ENCODE assay signal across 22 cellular contexts in genomic region chr11:116733386-116733755, GRCh38. TPM values are rescaled to one million over a fixed set of nuclear protein-coding genes. Genes with fewer than 3 reads are reported as not detected.
A peak's percentile ranks its signal among the peaks of the same experiment; 100 is the strongest.
DNase-seq lines count a peak whose midpoint lies in the region; ATAC-seq and TF ChIP-seq lines count a peak whose summit lies in the region.
"Had no signal": no experiment of that assay in that cellular context is flagged by ENCODE, and none has a peak within 500 bp of the region (broad histone marks: within the 10 kb centered on the region; RNA-seq: fewer than 3 reads in every experiment).

No MANE protein-coding gene starts in this region.

- peak overlapping the region; percentile 47 for H4K91ac ChIP-seq in mesenchymal stem cell (ENCODE audit: low read length)

- intact Hi-C loops in sciatic nerve (cut with DNase I): no loop called here

- no peak overlapping the region for H3K18ac ChIP-seq in mesenchymal stem cell (ENCODE audit: low read depth in 1 of 2, low read length in 2 of 2)

- H2AFZ ChIP-seq in mesenchymal stem cell (ENCODE audit: low read depth, low read length): no peak overlapping the region
- H2AFZ ChIP-seq: parathyroid adenoma had no signal

- H3K9ac ChIP-seq in mesenchymal stem cell (ENCODE audit: low read length): no peak overlapping the region
- H3K9ac ChIP-seq: parathyroid adenoma had no signal

- H3K27ac ChIP-seq in mesenchymal stem cell (ENCODE audit: low read length, poor library complexity, severe bottlenecking): no peak overlapping the region
- H3K27ac ChIP-seq in CD8-positive, alpha-beta memory T cell (ENCODE audit: low read depth, low read length): no peak overlapping the region
- H3K27ac ChIP-seq: parathyroid adenoma, right lobe of liver, SJCRH30, suprapubic skin had no signal

- H3K9me3 Mint-ChIP-seq in CD8-positive, alpha-beta memory T cell: no peaks in the 10 kb centered on the region
- H3K9me3 Mint-ChIP-seq: activated naive CD4-positive, alpha-beta T cell treated with anti-CD3 and anti-CD28 coated beads, Interleukin-2, amount 50 U/mL, for 24 hours; dendritic cell treated with granulocyte-macrophage colony-stimulating factor and Interleukin-4, amounts not matched to agents 40 ng/mL and 50 ng/mL, for 4 days had no signal

- no peak overlapping the region for H3K4ac ChIP-seq in mesenchymal stem cell (ENCODE audit: low read depth in 1 of 2, low read length in 2 of 2)

- no peak overlapping the region for H2BK12ac ChIP-seq in mesenchymal stem cell (ENCODE audit: low read length in 2 of 2)

- no peak overlapping the region for H3K23ac ChIP-seq in mesenchymal stem cell (ENCODE audit: low read length in 2 of 2)

- CTCF ChIA-PET in CD8-positive, alpha-beta memory T cell (lab: Charles Lee): interaction anchor here (1.2 to 2.3 kb wide), 7 partner anchors 8 to 493 kb away, joined by 3 to 19 read pairs (median 6); partner anchors contain the start of gene APOA1

- no peak overlapping the region for H2AK5ac ChIP-seq in mesenchymal stem cell (ENCODE audit: low read length, severe bottlenecking)

- no peak overlapping the region for H4K8ac ChIP-seq in mesenchymal stem cell (ENCODE audit: low read length)

- no peak for TF ChIP-seq CTCF in GM10266 (IDR thresholded peaks at IDR 0.05; ENCODE audit: control insufficient read depth, insufficient read depth, low read depth, missing control alignments)

- no peak overlapping the region for H2BK120ac ChIP-seq in mesenchymal stem cell (ENCODE audit: low read depth, low read length)

- no peaks in the 10 kb centered on the region for H3K79me1 ChIP-seq in mesenchymal stem cell (replicated peaks; ENCODE audit: low read length, poor library complexity, severe bottlenecking)

- H3K27ac Mint-ChIP-seq in CD8-positive, alpha-beta memory T cell: peak overlapping the region in 1 of 8 donors; percentile 62
- H3K27ac Mint-ChIP-seq: activated naive CD4-positive, alpha-beta T cell treated with anti-CD3 and anti-CD28 coated beads, Interleukin-2, amount 50 U/mL, for 24 hours had no signal

- no peak overlapping the region for H3K4me2 ChIP-seq in mesenchymal stem cell (ENCODE audit: low read length, poor library complexity, severe bottlenecking)

- POLR2A ChIA-PET in CD8-positive, alpha-beta memory T cell (lab: Charles Lee): no interaction called here

- H3K4me1 ChIP-seq in mesenchymal stem cell (ENCODE audit: control insufficient read depth, insufficient read depth, low read depth, low read length): peaks cover 7% of the 10 kb centered on the region
- H3K4me1 ChIP-seq in CD8-positive, alpha-beta memory T cell (ENCODE audit: insufficient read depth, low read length): peaks cover 3% of the 10 kb centered on the region
- H3K4me1 ChIP-seq: parathyroid adenoma, SJCRH30 had no signal

- H2BK5ac ChIP-seq in mesenchymal stem cell (ENCODE audit: low read depth, low read length, poor library complexity, severe bottlenecking): no peak overlapping the region

- no peaks in the 10 kb centered on the region for H3K36me3 Mint-ChIP-seq in CD8-positive, alpha-beta memory T cell
- H3K36me3 Mint-ChIP-seq: activated naive CD4-positive, alpha-beta T cell treated with anti-CD3 and anti-CD28 coated beads, Interleukin-2, amount 50 U/mL, for 24 hours had no signal

- no peak overlapping the region for H3K4me3 Mint-ChIP-seq in CD8-positive, alpha-beta memory T cell
- H3K4me3 Mint-ChIP-seq: activated naive CD4-positive, alpha-beta T cell treated with anti-CD3 and anti-CD28 coated beads, Interleukin-2, amount 50 U/mL, for 24 hours; dendritic cell treated with granulocyte-macrophage colony-stimulating factor and Interleukin-4, amounts not matched to agents 40 ng/mL and 50 ng/mL, for 4 days had no signal

- ATAC-seq in GM19328 (IDR thresholded peaks at IDR 0.05; ENCODE audit: unreplicated experiment): peak; percentile 6
- peak; percentile 5 for ATAC-seq in HG03175 (IDR thresholded peaks at IDR 0.05; ENCODE audit: unreplicated experiment)
- ATAC-seq in sciatic nerve: no peak

- WGBS in mesenchymal stem cell: no CpG with 5 or more reads among the region's 2 CpGs

- peaks cover 25 to 36% of the 10 kb centered on the region in 2 experiments for H3K27me3 ChIP-seq in mesenchymal stem cell (ENCODE audit: control insufficient read depth in 1 of 2, insufficient read depth in 1 of 2, low read length in 2 of 2)
- no peaks in the 10 kb centered on the region for H3K27me3 ChIP-seq in CD8-positive, alpha-beta memory T cell (ENCODE audit: insufficient read depth, low read length, poor library complexity, severe bottlenecking)
- H3K27me3 ChIP-seq: right lobe of liver, SJCRH30 had no signal

- no peak overlapping the region for H3K14ac ChIP-seq in mesenchymal stem cell (ENCODE audit: low read length in 2 of 2)

- DNase-seq in CD1c-positive myeloid dendritic cell (ENCODE audit: extremely low spot score) (peak; percentile 3), mesenchymal stem cell (no peak), hypothalamus (lab: John Stamatoyannopoulos, UW) (no peak), GM10266 (ENCODE audit: extremely low spot score) (no peak), sciatic nerve (ENCODE audit: low spot score) (no peak)
- DNase-seq in CD8-positive, alpha-beta memory T cell: no peak
- DNase-seq: NCI-H1048, NCI-H1694 treated with DMSO at 0.1 percent for 48 hours, NCI-H524 treated with DMSO at 0.1 percent for 48 hours had no signal

- H3K9me3 ChIP-seq in mesenchymal stem cell (ENCODE audit: control insufficient read depth, low read length): no peaks in the 10 kb centered on the region
- no peaks in the 10 kb centered on the region for H3K9me3 ChIP-seq in CD8-positive, alpha-beta memory T cell (ENCODE audit: low read length)
- H3K9me3 ChIP-seq: right lobe of liver, SJCRH30, suprapubic skin had no signal

- peaks cover 2 to 4% of the 10 kb centered on the region in 2 donors for H3K27me3 Mint-ChIP-seq in CD8-positive, alpha-beta memory T cell
- H3K27me3 Mint-ChIP-seq: activated naive CD4-positive, alpha-beta T cell treated with anti-CD3 and anti-CD28 coated beads, Interleukin-2, amount 50 U/mL, for 24 hours had no signal

- no peak overlapping the region for H2BK15ac ChIP-seq in mesenchymal stem cell (ENCODE audit: low read depth, poor library complexity, severe bottlenecking)

- peak overlapping the region in 1 of 2 experiments; percentile 23 for H3K4me3 ChIP-seq in mesenchymal stem cell (ENCODE audit: insufficient read depth in 1 of 2, low read depth in 1 of 2, low read length in 2 of 2)
- no peak overlapping the region for H3K4me3 ChIP-seq in CD8-positive, alpha-beta memory T cell (ENCODE audit: low read length)
- H3K4me3 ChIP-seq: right lobe of liver, SJCRH30, suprapubic skin had no signal

- no peaks in the 10 kb centered on the region for H3K36me3 ChIP-seq in mesenchymal stem cell (ENCODE audit: control insufficient read depth in 1 of 2, insufficient read depth in 2 of 2, low read depth in 1 of 2, low read length in 2 of 2)
- no peaks in the 10 kb centered on the region for H3K36me3 ChIP-seq in CD8-positive, alpha-beta memory T cell (ENCODE audit: insufficient read depth, low read length)
- H3K36me3 ChIP-seq: right lobe of liver, SJCRH30, suprapubic skin had no signal

- H3K4me1 Mint-ChIP-seq in CD8-positive, alpha-beta memory T cell: peaks cover 9 to 10% (median 10%) of the 10 kb centered on the region in 3 donors

RNA-seq across cellular contexts. Expression of gene BUD13, which starts 39.4 kb away (rescaled TPM):
- 8.3 TPM for polyA plus RNA-seq in mesenchymal stem cell (2013, experiment 1 of 2)
- 8.3 TPM for polyA plus RNA-seq in mesenchymal stem cell (2013, experiment 2 of 2)
- 16.9 TPM for total RNA-seq in sciatic nerve
- total RNA-seq in CD8-positive, alpha-beta memory T cell: 10 to 100 TPM; 31.4 to 32.3 TPM
- 15.0 TPM for polyA plus RNA-seq in CD8-positive, alpha-beta memory T cell

RNA-seq across cellular contexts. Expression of gene ZPR1, which starts 54.5 kb away (rescaled TPM):
- 26.2 TPM for polyA plus RNA-seq in mesenchymal stem cell (2013, experiment 1 of 2)
- polyA plus RNA-seq in mesenchymal stem cell (2013, experiment 2 of 2): 28.8 TPM
- total RNA-seq in sciatic nerve: 26.7 TPM
- total RNA-seq in CD8-positive, alpha-beta memory T cell: 100 to 1,000 TPM; 118 to 124 TPM
- polyA plus RNA-seq in CD8-positive, alpha-beta memory T cell: 47.6 TPM

RNA-seq across cellular contexts. Expression of gene APOA5, which starts 58.3 kb away (rescaled TPM):
- polyA plus RNA-seq in mesenchymal stem cell (2013, experiment 1 of 2): not detected
- polyA plus RNA-seq in mesenchymal stem cell (2013, experiment 2 of 2): not detected
- not detected for total RNA-seq in sciatic nerve
- not detected for total RNA-seq in CD8-positive, alpha-beta memory T cell
- not detected for polyA plus RNA-seq in CD8-positive, alpha-beta memory T cell
- total RNA-seq: aorta; lower leg skin; SJCRH30; T-helper 1 cell treated with Interleukin-12 subunit alpha and Interleukin-12 subunit beta and Interleukin-4 antibody, amounts not matched to agents 30 ng/mL and 1 ng/mL, for 36 hours; urinary bladder had no signal
- polyA plus RNA-seq: aorta, neural cell had no signal
